ENCODE assay signal across 3 cellular contexts in the genomic region with DNA sequence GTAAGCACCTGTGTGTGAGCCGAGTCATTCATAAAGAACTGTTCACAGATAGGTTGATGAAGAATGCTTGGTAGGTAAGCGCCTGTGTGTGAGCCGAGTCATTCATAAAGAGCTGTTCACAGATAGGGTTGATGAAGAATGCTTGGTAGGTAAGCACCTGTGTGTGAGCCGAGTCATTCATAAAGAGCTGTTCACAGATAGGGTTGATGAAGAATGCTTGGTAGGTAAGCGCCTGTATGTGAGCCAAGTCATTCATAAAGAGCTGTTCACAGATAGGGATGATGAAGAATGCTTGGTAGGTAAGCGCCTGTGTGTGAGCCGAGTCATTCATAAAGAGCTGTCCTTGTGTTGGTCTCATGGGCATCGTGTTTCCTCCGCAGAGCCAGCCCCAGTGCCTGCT. TPM values are rescaled to one million over a fixed set of nuclear protein-coding genes. Genes with fewer than 3 reads are reported as not detected.
"Had no signal": no experiment of that assay in that cellular context is flagged by ENCODE, and none has a peak within 500 bp of the region (broad histone marks: within the 10 kb centered on the region; RNA-seq: fewer than 3 reads in every experiment).

No MANE protein-coding gene starts in this region.

RNA-seq across cellular contexts. Expression of gene ERVH48-1, which starts 16.9 kb away (rescaled TPM):
- total RNA-seq: LHCN-M2, MCF 10A, NCI-H460 had no signal
